Comparison of ENCODE assay signal across 10 cellular contexts in the genomic region with DNA sequence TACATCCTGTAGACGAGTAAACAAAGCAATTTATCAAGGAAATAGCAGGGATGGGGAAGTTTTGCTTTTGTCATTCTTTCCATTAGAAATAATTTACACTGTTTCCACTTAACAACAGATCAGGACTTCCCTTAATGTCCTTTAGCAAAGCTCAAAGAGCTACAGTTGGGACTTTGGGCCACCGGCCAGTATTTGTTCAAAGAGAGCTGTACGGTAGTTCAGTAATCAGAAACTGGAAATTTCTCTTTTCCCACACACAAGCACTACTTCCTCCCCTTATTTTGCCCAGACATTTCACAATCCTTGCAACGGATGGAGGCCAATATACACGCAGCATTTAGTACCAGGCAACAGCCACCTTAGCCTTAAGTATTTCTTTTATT. TPM values are rescaled to one million over a fixed set of nuclear protein-coding genes. Genes with fewer than 3 reads are reported as not detected.
A peak's percentile ranks its signal among the peaks of the same experiment; 100 is the strongest.
DNase-seq lines count a peak whose midpoint lies in the region; ATAC-seq and TF ChIP-seq lines count a peak whose summit lies in the region.
"Had no signal": no experiment of that assay in that cellular context is flagged by ENCODE, and none has a peak within 500 bp of the region (broad histone marks: within the 10 kb centered on the region; RNA-seq: fewer than 3 reads in every experiment).

No MANE protein-coding gene starts in this region.

- BruUV-seq in Caco-2 (replicated peaks; lab: Mats Ljungman, UMichigan) (no TSS peak), OCI-LY7 (replicated peaks; lab: Mats Ljungman, UMichigan) (no TSS peak)

- no peaks in the 10 kb centered on the region for H3K36me3 Mint-ChIP-seq in Caco-2 (ENCODE audit: insufficient read depth, unreplicated experiment)
- no peaks in the 10 kb centered on the region for H3K36me3 Mint-ChIP-seq in T-helper 2 cell treated with Interferon-gamma antibody and Interleukin-4, amounts not matched to agents 5 μg/mL and 100 μg/mL, for 36 hours (ENCODE audit: low read depth)
- H3K36me3 Mint-ChIP-seq: brain had no signal

- H3K27ac ChIP-seq in OCI-LY7 (ENCODE audit: low read depth, low read length, poor library complexity, severe bottlenecking) (no peak overlapping the region), osteoblast (ENCODE audit: low read depth, low read length) (peak overlapping the region; percentile 98)

- no peak for ATAC-seq in HG03175 (IDR thresholded peaks at IDR 0.05; ENCODE audit: unreplicated experiment)

- intact Hi-C loops in Caco-2 (cut with micrococcal nuclease; ENCODE audit: unreplicated experiment): no loop called here
- intact Hi-C loops in OCI-LY7 (cut with micrococcal nuclease; ENCODE audit: unreplicated experiment): no loop called here

- H3K27ac Mint-ChIP-seq in Caco-2 (ENCODE audit: unreplicated experiment): no peak overlapping the region
- no peak overlapping the region for H3K27ac Mint-ChIP-seq in T-helper 2 cell treated with Interferon-gamma antibody and Interleukin-4, amounts not matched to agents 5 μg/mL and 100 μg/mL, for 36 hours

- peak overlapping the region; percentile 27 for H3K4me3 Mint-ChIP-seq in Caco-2 (ENCODE audit: unreplicated experiment)
- no peak overlapping the region for H3K4me3 Mint-ChIP-seq in T-helper 2 cell treated with Interferon-gamma antibody and Interleukin-4, amounts not matched to agents 5 μg/mL and 100 μg/mL, for 36 hours
- H3K4me3 Mint-ChIP-seq: brain had no signal

- CTCF ChIA-PET in Caco-2 (lab: Charles Lee): interaction anchor here (1.0 to 3.0 kb wide), 3 partner anchors 12 to 45 kb away, joined by 4 to 30 read pairs (median 7); a partner anchor contains a TSS
- CTCF ChIA-PET in OCI-LY7 (lab: Charles Lee; ENCODE audit: unreplicated experiment): interaction anchor here (1.9 kb wide), 1 partner anchor 12 kb away, joined by 4 read pairs; a partner anchor contains a TSS

- H3K4me2 ChIP-seq in OCI-LY7 (ENCODE audit: low read length) (no peak overlapping the region), osteoblast (ENCODE audit: insufficient read depth, low read length) (peak overlapping the region; percentile 45)

- TF ChIP-seq CTCF in Caco-2 (IDR thresholded peaks at IDR 0.05; ENCODE audit: insufficient read depth in 1 of 2, low read depth in 1 of 2, low read length in 1 of 2, severe bottlenecking in 1 of 2, unreplicated experiment in 1 of 2) (no peak), OCI-LY7 (conservative IDR thresholded peaks at IDR 0.05; ENCODE audit: low read length) (no peak), osteoblast (IDR thresholded peaks at IDR 0.05; ENCODE audit: extremely low read depth, low read depth, low read length) (no peak)

- peak in 1 of 2 experiments; percentile 46 for DNase-seq in Caco-2
- no peak for DNase-seq in OCI-LY7 (ENCODE audit: low spot score)
- DNase-seq in fibroblast of gingiva (ENCODE audit: low read depth): peak; percentile 72
- DNase-seq in osteoblast (ENCODE audit: insufficient read length, low spot score, missing footprints): peak; percentile 43
- DNase-seq in T-helper 2 cell treated with Interferon-gamma antibody and Interleukin-4, amounts not matched to agents 5 μg/mL and 100 μg/mL, for 36 hours (ENCODE audit: low spot score): no peak
- no peak for DNase-seq in NCI-H82 (lab: John Stamatoyannopoulos, UW)
- no peak for DNase-seq in NCI-H2171 (lab: John Stamatoyannopoulos, UW)
- DNase-seq: DND-41 had no signal

- peaks cover 98% of the 10 kb centered on the region for H3K4me1 ChIP-seq in Caco-2
- peaks cover 5% of the 10 kb centered on the region for H3K4me1 ChIP-seq in OCI-LY7 (ENCODE audit: insufficient read depth, low read length, poor library complexity, severe bottlenecking)
- H3K4me1 ChIP-seq in osteoblast (ENCODE audit: insufficient read depth, low read length): peaks cover 69% of the 10 kb centered on the region

- POLR2A ChIA-PET in Caco-2 (lab: Charles Lee): interaction anchor here (0.6 kb wide), 1 partner anchor 145 kb away, joined by 6 read pairs; no protein-coding TSS in a partner anchor
- POLR2A ChIA-PET in OCI-LY7 (lab: Charles Lee): interaction anchor here (1.5 kb wide), 1 partner anchor 10 kb away, joined by 4 read pairs; no protein-coding TSS in a partner anchor

- H3K9me3 Mint-ChIP-seq in Caco-2 (ENCODE audit: unreplicated experiment): no peaks in the 10 kb centered on the region
- no peaks in the 10 kb centered on the region for H3K9me3 Mint-ChIP-seq in T-helper 2 cell treated with Interferon-gamma antibody and Interleukin-4, amounts not matched to agents 5 μg/mL and 100 μg/mL, for 36 hours
- H3K9me3 Mint-ChIP-seq: brain had no signal

- H3K9me2 ChIP-seq in OCI-LY7 (ENCODE audit: insufficient read depth, low read length): no peaks in the 10 kb centered on the region

- peaks cover 52% of the 10 kb centered on the region for H3K4me1 Mint-ChIP-seq in Caco-2 (ENCODE audit: low read depth, unreplicated experiment)
- peaks cover 15% of the 10 kb centered on the region for H3K4me1 Mint-ChIP-seq in T-helper 2 cell treated with Interferon-gamma antibody and Interleukin-4, amounts not matched to agents 5 μg/mL and 100 μg/mL, for 36 hours (ENCODE audit: low read depth)
- H3K4me1 Mint-ChIP-seq: brain had no signal

- no peaks in the 10 kb centered on the region for H3K36me3 ChIP-seq in Caco-2 (ENCODE audit: control insufficient read depth, insufficient read depth, low read length)
- H3K36me3 ChIP-seq in OCI-LY7 (ENCODE audit: insufficient read depth, low read length): no peaks in the 10 kb centered on the region
- H3K36me3 ChIP-seq in osteoblast (ENCODE audit: insufficient read depth, low read length): no peaks in the 10 kb centered on the region

- H3K4me3 ChIP-seq in Caco-2 (ENCODE audit: low read depth, low read length): no peak overlapping the region
- no peak overlapping the region for H3K4me3 ChIP-seq in OCI-LY7 (ENCODE audit: low read depth, low read length, poor library complexity, severe bottlenecking)
- no peak overlapping the region for H3K4me3 ChIP-seq in osteoblast (ENCODE audit: insufficient read depth, low read length)

- peak overlapping the region; percentile 71 for H2AFZ ChIP-seq in OCI-LY7 (ENCODE audit: low read length)
- H2AFZ ChIP-seq in osteoblast (ENCODE audit: low read length): peak overlapping the region; percentile 53

- no peaks in the 10 kb centered on the region for H3K27me3 Mint-ChIP-seq in Caco-2 (ENCODE audit: insufficient read depth, unreplicated experiment)
- H3K27me3 Mint-ChIP-seq in T-helper 2 cell treated with Interferon-gamma antibody and Interleukin-4, amounts not matched to agents 5 μg/mL and 100 μg/mL, for 36 hours (ENCODE audit: low read depth): no peaks in the 10 kb centered on the region

- H3K27me3 ChIP-seq in Caco-2 (replicated peaks; ENCODE audit: control insufficient read depth, insufficient read depth, low read length): no peaks in the 10 kb centered on the region
- no peaks in the 10 kb centered on the region for H3K27me3 ChIP-seq in osteoblast (ENCODE audit: insufficient read depth, low read length)

- no peaks in the 10 kb centered on the region for H4K20me1 ChIP-seq in OCI-LY7 (ENCODE audit: insufficient read depth, low read length)
- H4K20me1 ChIP-seq in osteoblast (ENCODE audit: insufficient read depth, low read length): no peaks in the 10 kb centered on the region

- H3K9me3 ChIP-seq in Caco-2: no peaks in the 10 kb centered on the region
- no peaks in the 10 kb centered on the region for H3K9me3 ChIP-seq in OCI-LY7 (ENCODE audit: low read length)
- no peaks in the 10 kb centered on the region for H3K9me3 ChIP-seq in osteoblast (ENCODE audit: low read depth, low read length)

- no peaks in the 10 kb centered on the region for H3K79me2 ChIP-seq in OCI-LY7 (ENCODE audit: insufficient read depth, low read depth, low read length)
- no peaks in the 10 kb centered on the region for H3K79me2 ChIP-seq in osteoblast (ENCODE audit: insufficient read depth, low read length)

RNA-seq across cellular contexts. Expression of a gene that starts 12.1 kb away (rescaled TPM):
- 20.2 and 24.6 TPM in 2 replicates for total RNA-seq in Caco-2 (2022)
- 10.4 and 11.8 TPM in 2 replicates for total RNA-seq in OCI-LY7 (2014; rRNA removed; shearing (Covaris generic))
- 10.6 and 12.1 TPM in 2 replicates for total RNA-seq in OCI-LY7 (2022)
- total RNA-seq in osteoblast: 30.4 and 32.4 TPM in 2 replicates

RNA-seq across cellular contexts. Expression of a gene that starts 41.9 kb away (rescaled TPM):
- total RNA-seq in Caco-2 (2022): 31.5 and 36.7 TPM in 2 replicates
- 42.5 and 46.8 TPM in 2 replicates for total RNA-seq in OCI-LY7 (2014; rRNA removed; shearing (Covaris generic))
- 31.0 and 32.9 TPM in 2 replicates for total RNA-seq in OCI-LY7 (2022)
- total RNA-seq in osteoblast: 26.8 and 27.1 TPM in 2 replicates

Comparison
In these comparisons a context has a peak if more than half of its experiments do, and no peak if none do; other contexts are left out.
1. DNase-seq: peak in fibroblast of gingiva (single experiment) and osteoblast (single experiment); none in OCI-LY7 (single experiment), T-helper 2 cell treated with Interferon-gamma antibody and Interleukin-4, amounts not matched to agents 5 μg/mL and 100 μg/mL, for 36 hours (single experiment), NCI-H82 (single experiment) and NCI-H2171 (single experiment).